32 cellular contexts compared by ENCODE assay signal in genomic region chrX:30364229-30364628, GRCh38. TPM values are rescaled to one million over a fixed set of nuclear protein-coding genes. Genes with fewer than 3 reads are reported as not detected.
DNase-seq lines count a peak whose midpoint lies in the region; ATAC-seq and TF ChIP-seq lines count a peak whose summit lies in the region.
"Had no signal": no experiment of that assay in that cellular context is flagged by ENCODE, and none has a peak within 500 bp of the region (broad histone marks: within the 10 kb centered on the region; RNA-seq: fewer than 3 reads in every experiment).

No MANE protein-coding gene starts in this region.

- H3K4me3 Mint-ChIP-seq in Calu3 (ENCODE audit: low read depth, unreplicated experiment) = no peak overlapping the region
- H3K4me3 Mint-ChIP-seq in activated CD4-positive, alpha-beta T cell treated with anti-CD3 and anti-CD28 coated beads for 36 hours = no peak overlapping the region
- no peak overlapping the region for H3K4me3 Mint-ChIP-seq in activated naive CD4-positive, alpha-beta T cell treated with anti-CD3 and anti-CD28 coated beads, Interleukin-2, amount 10 ng/mL, durations not matched to agents 7 days and 5 days
- H3K4me3 Mint-ChIP-seq: activated naive CD4-positive, alpha-beta T cell treated with anti-CD3 and anti-CD28 coated beads for 36 hours; effector memory CD8-positive, alpha-beta T cell; mesothelial cell of epicardium; naive thymus-derived CD8-positive, alpha-beta T cell; stimulated activated effector memory CD8-positive, alpha-beta T cell treated with anti-CD3 and anti-CD28 coated beads, Interleukin-12 subunit alpha, Interleukin-12 subunit beta, amount 100 ng/mL, for 72 hours; T-cell had no signal

- no peaks in the 10 kb centered on the region for H3K27me3 Mint-ChIP-seq in Calu3 (ENCODE audit: unreplicated experiment)
- H3K27me3 Mint-ChIP-seq in activated CD4-positive, alpha-beta T cell treated with anti-CD3 and anti-CD28 coated beads for 36 hours = no peaks in the 10 kb centered on the region
- no peaks in the 10 kb centered on the region for H3K27me3 Mint-ChIP-seq in activated naive CD4-positive, alpha-beta T cell treated with anti-CD3 and anti-CD28 coated beads, Interleukin-2, amount 10 ng/mL, durations not matched to agents 7 days and 5 days
- H3K27me3 Mint-ChIP-seq: effector memory CD8-positive, alpha-beta T cell; T-cell had no signal

- H3K36me3 Mint-ChIP-seq in Calu3 (ENCODE audit: insufficient read depth, unreplicated experiment) = no peaks in the 10 kb centered on the region
- H3K36me3 Mint-ChIP-seq in activated CD4-positive, alpha-beta T cell treated with anti-CD3 and anti-CD28 coated beads for 36 hours (ENCODE audit: low read depth) = no peaks in the 10 kb centered on the region
- H3K36me3 Mint-ChIP-seq in activated naive CD4-positive, alpha-beta T cell treated with anti-CD3 and anti-CD28 coated beads, Interleukin-2, amount 10 ng/mL, durations not matched to agents 7 days and 5 days = no peaks in the 10 kb centered on the region
- H3K36me3 Mint-ChIP-seq: mesothelial cell of epicardium; naive thymus-derived CD8-positive, alpha-beta T cell; stimulated activated effector memory CD8-positive, alpha-beta T cell treated with anti-CD3 and anti-CD28 coated beads, Interleukin-12 subunit alpha, Interleukin-12 subunit beta, amount 100 ng/mL, for 72 hours; T-cell had no signal

- H3K9me3 Mint-ChIP-seq in Calu3 (ENCODE audit: low read depth, unreplicated experiment) = no peaks in the 10 kb centered on the region
- no peaks in the 10 kb centered on the region for H3K9me3 Mint-ChIP-seq in activated CD4-positive, alpha-beta T cell treated with anti-CD3 and anti-CD28 coated beads for 36 hours (ENCODE audit: low read depth)
- no peaks in the 10 kb centered on the region for H3K9me3 Mint-ChIP-seq in activated naive CD4-positive, alpha-beta T cell treated with anti-CD3 and anti-CD28 coated beads, Interleukin-2, amount 10 ng/mL, durations not matched to agents 7 days and 5 days
- H3K9me3 Mint-ChIP-seq: activated naive CD4-positive, alpha-beta T cell treated with anti-CD3 and anti-CD28 coated beads for 36 hours; mesothelial cell of epicardium; stimulated activated effector memory CD8-positive, alpha-beta T cell treated with anti-CD3 and anti-CD28 coated beads, Interleukin-12 subunit alpha, Interleukin-12 subunit beta, amount 100 ng/mL, for 72 hours; T-cell had no signal

- TF ChIP-seq CTCF in Calu3 (IDR thresholded peaks at IDR 0.05; ENCODE audit: unreplicated experiment) (no peak), VCaP (conservative IDR thresholded peaks at IDR 0.05) (no peak)

- BruUV-seq in Calu3 (replicated peaks; lab: Mats Ljungman, UMichigan) = no TSS peak

- peak overlapping the region; percentile 28; the same call in 1 of the 2 replicates for H3K27ac ChIP-seq in VCaP
- H3K27ac ChIP-seq: colonic mucosa, esophagus muscularis mucosa, SJSA1, uterus had no signal

- peaks cover 15% of the 10 kb centered on the region for H3K4me1 Mint-ChIP-seq in Calu3 (ENCODE audit: low read depth, unreplicated experiment)
- no peaks in the 10 kb centered on the region for H3K4me1 Mint-ChIP-seq in activated CD4-positive, alpha-beta T cell treated with anti-CD3 and anti-CD28 coated beads for 36 hours
- no peaks in the 10 kb centered on the region for H3K4me1 Mint-ChIP-seq in activated naive CD4-positive, alpha-beta T cell treated with anti-CD3 and anti-CD28 coated beads, Interleukin-2, amount 10 ng/mL, durations not matched to agents 7 days and 5 days
- H3K4me1 Mint-ChIP-seq: mesothelial cell of epicardium; naive thymus-derived CD8-positive, alpha-beta T cell; stimulated activated effector memory CD8-positive, alpha-beta T cell treated with anti-CD3 and anti-CD28 coated beads, Interleukin-12 subunit alpha, Interleukin-12 subunit beta, amount 100 ng/mL, for 72 hours; T-cell had no signal

- CTCF ChIA-PET in Calu3 (lab: Charles Lee) = no interaction called here
- CTCF ChIA-PET in activated CD4-positive, alpha-beta T cell treated with anti-CD3 and anti-CD28 coated beads for 36 hours (lab: Charles Lee) = no interaction called here
- CTCF ChIA-PET in activated naive CD4-positive, alpha-beta T cell treated with anti-CD3 and anti-CD28 coated beads, Interleukin-2, amount 10 ng/mL, durations not matched to agents 7 days and 5 days (lab: Charles Lee) = no interaction called here

- DNase-seq in Calu3 = peak; percentile 3
- peak; percentile 96 for DNase-seq in NCI-H146 (lab: John Stamatoyannopoulos, UW)
- peak; percentile 29 for DNase-seq in NCI-H2196 treated with DMSO at 0.1 percent for 48 hours (lab: John Stamatoyannopoulos, UW; ENCODE audit: unreplicated experiment)
- no peak for DNase-seq in activated CD4-positive, alpha-beta T cell treated with anti-CD3 and anti-CD28 coated beads for 36 hours
- no peak for DNase-seq in COLO829 (ENCODE audit: low spot score)
- DNase-seq in activated naive CD4-positive, alpha-beta T cell treated with anti-CD3 and anti-CD28 coated beads, Interleukin-2, amount 10 ng/mL, durations not matched to agents 7 days and 5 days = no peak
- DNase-seq: activated CD4-positive, alpha-beta T cell treated with anti-CD3 and anti-CD28 coated beads for 1 hour; activated naive CD4-positive, alpha-beta T cell treated with anti-CD3 and anti-CD28 coated beads for 36 hours; activated T-cell treated with anti-CD3 and anti-CD28 coated beads, Interleukin-2, amount 50 U/mL, for 48 hours; amniotic stem cell; BE2C; colonic mucosa; effector memory CD8-positive, alpha-beta T cell; foreskin melanocyte; H7; Karpas-422; left colon; naive thymus-derived CD8-positive, alpha-beta T cell; NCI-H446 treated with DMSO at 0.1 percent for 48 hours; small intestine; stimulated activated CD4-positive, alpha-beta T cell treated with anti-CD3 and anti-CD28 coated beads, Interleukin-2, amount 100 ng/mL, for 24 hours; T-cell; uterus had no signal

- intact Hi-C loops in Calu3 (cut with micrococcal nuclease; ENCODE audit: unreplicated experiment) = loop anchor here (10.0 kb wide), 1 partner anchor 51 kb away; no protein-coding TSS in a partner anchor
- intact Hi-C loops in activated CD4-positive, alpha-beta T cell treated with anti-CD3 and anti-CD28 coated beads for 36 hours (cut with DNase I, micrococcal nuclease) = no loop called here

- no peak for ATAC-seq in activated CD4-positive, alpha-beta T cell treated with anti-CD3 and anti-CD28 coated beads for 36 hours
- ATAC-seq in GM18861 (IDR thresholded peaks at IDR 0.05; ENCODE audit: unreplicated experiment) = no peak
- ATAC-seq: effector memory CD8-positive, alpha-beta T cell; GM12878; left colon; naive thymus-derived CD8-positive, alpha-beta T cell; stimulated activated effector memory CD8-positive, alpha-beta T cell treated with anti-CD3 and anti-CD28 coated beads, Interleukin-12 subunit alpha, Interleukin-12 subunit beta, amount 100 ng/mL, for 72 hours; T-cell had no signal

- POLR2A ChIA-PET in activated CD4-positive, alpha-beta T cell treated with anti-CD3 and anti-CD28 coated beads for 36 hours (lab: Charles Lee) = no interaction called here

- no peak overlapping the region for H3K27ac Mint-ChIP-seq in Calu3 (ENCODE audit: unreplicated experiment)
- no peak overlapping the region for H3K27ac Mint-ChIP-seq in activated CD4-positive, alpha-beta T cell treated with anti-CD3 and anti-CD28 coated beads for 36 hours
- no peak overlapping the region for H3K27ac Mint-ChIP-seq in activated naive CD4-positive, alpha-beta T cell treated with anti-CD3 and anti-CD28 coated beads, Interleukin-2, amount 10 ng/mL, durations not matched to agents 7 days and 5 days
- H3K27ac Mint-ChIP-seq: activated naive CD4-positive, alpha-beta T cell treated with anti-CD3 and anti-CD28 coated beads for 36 hours; effector memory CD8-positive, alpha-beta T cell; mesothelial cell of epicardium; naive thymus-derived CD8-positive, alpha-beta T cell; stimulated activated effector memory CD8-positive, alpha-beta T cell treated with anti-CD3 and anti-CD28 coated beads, Interleukin-12 subunit alpha, Interleukin-12 subunit beta, amount 100 ng/mL, for 72 hours; T-cell had no signal

RNA-seq across cellular contexts. Expression of gene NR0B1, which starts 55.0 kb away (rescaled TPM):
- not detected in 2 replicates for total RNA-seq in Calu3 (2022)
- not detected for total RNA-seq in activated CD4-positive, alpha-beta T cell treated with anti-CD3 and anti-CD28 coated beads for 36 hours
- total RNA-seq: activated CD8-positive, alpha-beta memory T cell treated with anti-CD3 and anti-CD28 coated beads for 36 hours; activated naive CD4-positive, alpha-beta T cell treated with anti-CD3 and anti-CD28 coated beads for 36 hours; Daoy; esophagus muscularis mucosa; GM12878; left colon; naive thymus-derived CD8-positive, alpha-beta T cell; T-cell had no signal

Comparison
In these comparisons a context has a peak if more than half of its experiments do, and no peak if none do; other contexts are left out.
1. DNase-seq: peak in Calu3 (single experiment), NCI-H146 (single experiment) and NCI-H2196 treated with DMSO at 0.1 percent for 48 hours (single experiment); none in activated CD4-positive, alpha-beta T cell treated with anti-CD3 and anti-CD28 coated beads for 36 hours (single experiment), COLO829 (single experiment) and activated naive CD4-positive, alpha-beta T cell treated with anti-CD3 and anti-CD28 coated beads, Interleukin-2, amount 10 ng/mL, durations not matched to agents 7 days and 5 days (single experiment).